In genomic region chr2:65640793-65641103, GRCh38 we compare ENCODE assay signal across 9 cellular contexts.
"Had no signal": no experiment of that assay in that cellular context is flagged by ENCODE, and none has a peak within 500 bp of the region (broad histone marks: within the 10 kb centered on the region; RNA-seq: fewer than 3 reads in every experiment).

No MANE protein-coding gene starts in this region.

- H3K9me3 ChIP-seq: mucosa of descending colon, thyroid gland had no signal

- H3K36me3 Mint-ChIP-seq: activated naive CD4-positive, alpha-beta T cell treated with anti-CD3 and anti-CD28 coated beads, Interleukin-2, amount 50 U/mL, for 72 hours; naive thymus-derived CD4-positive, alpha-beta T cell; stimulated activated memory B cell treated with anti-CD40 and anti-IgM and Interleukin-4, amounts not matched to agents 10 μg/mL and 1 μg/mL and 100 μg/mL, for 72 hours; WTC11 had no signal

- ATAC-seq: activated CD8-positive, alpha-beta T cell treated with anti-CD3 and anti-CD28 coated beads for 36 hours; activated T-cell treated with anti-CD3 and anti-CD28 coated beads, Interleukin-2, amount 50 U/mL, for 72 hours; naive thymus-derived CD4-positive, alpha-beta T cell; stimulated activated memory B cell treated with anti-CD40 and anti-IgM and Interleukin-4, amounts not matched to agents 10 μg/mL and 1 μg/mL and 100 μg/mL, for 72 hours had no signal

- H3K27me3 ChIP-seq: thyroid gland had no signal

- H3K27ac ChIP-seq: thyroid gland had no signal

- H3K36me3 ChIP-seq: thyroid gland had no signal

- H3K27ac Mint-ChIP-seq: activated CD8-positive, alpha-beta T cell treated with anti-CD3 and anti-CD28 coated beads for 36 hours; activated naive CD4-positive, alpha-beta T cell treated with anti-CD3 and anti-CD28 coated beads, Interleukin-2, amount 50 U/mL, for 72 hours; activated T-cell treated with anti-CD3 and anti-CD28 coated beads, Interleukin-2, amount 50 U/mL, for 72 hours; naive thymus-derived CD4-positive, alpha-beta T cell; stimulated activated memory B cell treated with anti-CD40 and anti-IgM and Interleukin-4, amounts not matched to agents 10 μg/mL and 1 μg/mL and 100 μg/mL, for 72 hours; WTC11 had no signal

- H3K4me3 ChIP-seq: mucosa of descending colon, thyroid gland had no signal

- H3K9me3 Mint-ChIP-seq: activated CD8-positive, alpha-beta T cell treated with anti-CD3 and anti-CD28 coated beads for 36 hours; activated naive CD4-positive, alpha-beta T cell treated with anti-CD3 and anti-CD28 coated beads, Interleukin-2, amount 50 U/mL, for 72 hours; activated T-cell treated with anti-CD3 and anti-CD28 coated beads, Interleukin-2, amount 50 U/mL, for 72 hours; naive thymus-derived CD4-positive, alpha-beta T cell; stimulated activated memory B cell treated with anti-CD40 and anti-IgM and Interleukin-4, amounts not matched to agents 10 μg/mL and 1 μg/mL and 100 μg/mL, for 72 hours; WTC11 had no signal

- DNase-seq: activated gamma-delta T cell had no signal

- H3K4me3 Mint-ChIP-seq: activated CD8-positive, alpha-beta T cell treated with anti-CD3 and anti-CD28 coated beads for 36 hours; WTC11 had no signal

- H3K4me1 ChIP-seq: thyroid gland had no signal

- H3K27me3 Mint-ChIP-seq: stimulated activated memory B cell treated with anti-CD40 and anti-IgM and Interleukin-4, amounts not matched to agents 10 μg/mL and 1 μg/mL and 100 μg/mL, for 72 hours had no signal
